Comparison of ENCODE assay signal across 8 cellular contexts in genomic region chr6:170554888-170555137, GRCh38. TPM values are rescaled to one million over a fixed set of nuclear protein-coding genes. Genes with fewer than 3 reads are reported as not detected.
A peak's percentile ranks its signal among the peaks of the same experiment; 100 is the strongest.
DNase-seq lines count a peak whose midpoint lies in the region; ATAC-seq, FAIRE-seq and TF ChIP-seq lines count a peak whose summit lies in the region.

No MANE protein-coding gene starts in this region.

- ATAC-seq in sciatic nerve (no peak), GM19023 (IDR thresholded peaks at IDR 0.05; ENCODE audit: unreplicated experiment) (no peak)

- H3K9me3 ChIP-seq in A673 (ENCODE audit: low read depth, low read length, poor library complexity, severe bottlenecking) (no peaks in the 10 kb centered on the region), H1 (ENCODE audit: insufficient read depth in 2 of 2, low read depth in 1 of 2, low read length in 1 of 2) (no peaks in the 10 kb centered on the region), muscle layer of duodenum (ENCODE audit: control insufficient read depth in 1 of 2, low read length in 2 of 2) (no peaks in the 10 kb centered on the region)

- H3K18ac ChIP-seq in H1 (ENCODE audit: extremely low read depth, low read length), result no peak overlapping the region

- no peak overlapping the region for H3K23ac ChIP-seq in H1 (ENCODE audit: insufficient read length)

- DNase-seq in A673 (ENCODE audit: low spot score), result no peak
- DNase-seq in Jurkat, Clone E6-1 (ENCODE audit: low read depth, low spot score), result no peak
- no peak for DNase-seq in H1 (ENCODE audit: low read depth in 1 of 2, low spot score in 2 of 2)
- DNase-seq in NCI-H2171 (lab: John Stamatoyannopoulos, UW), result no peak
- no peak for DNase-seq in sciatic nerve (ENCODE audit: low spot score)
- no peak for DNase-seq in NCI-H2171 treated with DMSO at 0.1 percent for 48 hours (lab: John Stamatoyannopoulos, UW)

- peaks cover 21% of the 10 kb centered on the region for H3K36me3 ChIP-seq in A673 (ENCODE audit: insufficient read depth, low read length, poor library complexity, severe bottlenecking)
- peaks cover 0 to 8% (median 4%) of the 10 kb centered on the region in 4 experiments; a peak in 6 of 8 replicates for H3K36me3 ChIP-seq in H1 (ENCODE audit: control insufficient read depth in 2 of 4, insufficient read depth in 4 of 4, low read length in 3 of 4)
- peaks cover 2 to 23% of the 10 kb centered on the region in 2 donors for H3K36me3 ChIP-seq in muscle layer of duodenum (ENCODE audit: control insufficient read depth in 1 of 2, insufficient read depth in 2 of 2, low read length in 2 of 2)

- CTCF ChIA-PET in A673 (lab: Charles Lee) (no interaction called here), H1 (lab: Charles Lee; ENCODE audit: partially characterized antibody) (no interaction called here)

- H3K27me3 ChIP-seq in A673 (replicated peaks; ENCODE audit: insufficient read depth, low read depth, low read length, poor library complexity), result no peaks in the 10 kb centered on the region
- no peaks in the 10 kb centered on the region for H3K27me3 ChIP-seq in H1 (replicated peaks in 1 of 4; ENCODE audit: control insufficient read depth in 3 of 4, extremely low read depth in 1 of 4, insufficient read depth in 3 of 4, low read length in 3 of 4)
- no peaks in the 10 kb centered on the region for H3K27me3 ChIP-seq in muscle layer of duodenum (ENCODE audit: low read depth, low read length)

- H2BK20ac ChIP-seq in H1 (ENCODE audit: low read length), result no peak overlapping the region

- H3K4me3 ChIP-seq in A673 (ENCODE audit: low read depth, low read length, poor library complexity, severe bottlenecking) (peak overlapping the region; percentile 60), H1 (ENCODE audit: extremely low read depth in 1 of 4, insufficient read depth in 2 of 4, low read depth in 3 of 4, low read length in 4 of 4) (peak overlapping the region; percentile 98 to 99 (median 99)), muscle layer of duodenum (ENCODE audit: low read depth in 1 of 2, low read length in 2 of 2) (peak overlapping the region; percentile 84 to 99)
- H3K4me3 ChIP-seq in Jurkat, Clone E6-1 (ENCODE audit: low read length), result peak overlapping the region; percentile 96

- intact Hi-C loops in A673 (cut with micrococcal nuclease; ENCODE audit: unreplicated experiment) (no loop called here), sciatic nerve (cut with DNase I) (no loop called here)

- no peak overlapping the region for H2BK12ac ChIP-seq in H1 (ENCODE audit: low read depth, low read length)

- TF ChIP-seq RAD21 in H1 (IDR thresholded peaks at IDR 0.05 in 1 of 2, conservative IDR thresholded peaks at IDR 0.05 in 1 of 2; ENCODE audit: low read depth in 2 of 2, low read length in 2 of 2), result no peak

- WGBS in H1 (ENCODE audit: extremely low coverage in 1 of 2, insufficient coverage in 1 of 2, insufficient read length in 1 of 2, insufficient replicate concordance in 2 of 2, low coverage in 1 of 2, low lambda C conversion rate in 2 of 2, missing lambda C conversion rate in 1 of 2), 2 experiments, result 6% methylated on average over 6 of the region's 6 CpGs; no CpG with 5 or more reads in 1 of the 2 experiments

- H3K23me2 ChIP-seq in H1 (ENCODE audit: low read depth, low read length), result peaks cover 5% of the 10 kb centered on the region

- H4K5ac ChIP-seq in H1 (ENCODE audit: insufficient read length, low read depth, low read length), result no peak overlapping the region

- POLR2A ChIA-PET in A673 (lab: Charles Lee; ENCODE audit: low non-redundant PET), result no interaction called here
- POLR2A ChIA-PET in H1 (lab: Charles Lee; ENCODE audit: partially characterized antibody), result interaction anchor here (0.7 to 5.8 kb wide), 4 partner anchors 13 to 30 kb away, joined by 3 to 37 read pairs (median 4); partner anchors contain the start of gene PDCD2

- peaks cover 0 to 5% of the 10 kb centered on the region in 2 experiments for H4K20me1 ChIP-seq in H1 (replicated peaks in 1 of 2; ENCODE audit: control insufficient read depth in 1 of 2, insufficient read depth in 2 of 2, low read length in 2 of 2)

- no peak for TF ChIP-seq EP300 in H1 (IDR thresholded peaks at IDR 0.05; ENCODE audit: borderline replicate concordance in 1 of 2, low read depth in 2 of 2, low read length in 2 of 2)

- H3K9ac ChIP-seq in H1 (replicated peaks in 1 of 4; ENCODE audit: extremely low read depth in 1 of 4, low read depth in 3 of 4, low read length in 3 of 4), result peak overlapping the region; percentile 76 to 88 (median 87)

- H3K4me2 ChIP-seq in H1 (ENCODE audit: insufficient read depth in 1 of 2, low read depth in 2 of 2, low read length in 2 of 2), result peak overlapping the region; percentile 82 to 94

- H3K4me1 ChIP-seq in A673 (ENCODE audit: insufficient read depth, low read length, poor library complexity, severe bottlenecking), result peaks cover 30% of the 10 kb centered on the region
- H3K4me1 ChIP-seq in H1 (replicated peaks in 1 of 4; ENCODE audit: control insufficient read depth in 3 of 4, insufficient read depth in 4 of 4, low read length in 3 of 4), result peaks cover 0 to 3% (median 0%) of the 10 kb centered on the region in 4 experiments; a peak in 3 of 7 replicates
- H3K4me1 ChIP-seq in muscle layer of duodenum (ENCODE audit: control insufficient read depth in 1 of 2, insufficient read depth in 2 of 2, low read length in 2 of 2), result peaks cover 17 to 42% of the 10 kb centered on the region in 2 donors

- no peak overlapping the region for H2BK120ac ChIP-seq in H1 (replicated peaks; ENCODE audit: low read depth, low read length)

- H4K8ac ChIP-seq in H1 (ENCODE audit: extremely low read depth, insufficient read depth, low read length), result peak overlapping the region; percentile 96; the same call in 1 of the 2 replicates

- H4K91ac ChIP-seq in H1 (replicated peaks; ENCODE audit: insufficient read length, low read length), result no peak overlapping the region

- TF ChIP-seq CTCF in A673 (conservative IDR thresholded peaks at IDR 0.05; ENCODE audit: low read depth, low read length), result no peak
- TF ChIP-seq CTCF in H1 (IDR thresholded peaks at IDR 0.05; ENCODE audit: control extremely low read depth in 1 of 3, insufficient read depth in 1 of 3, low read depth in 1 of 3, low read length in 3 of 3), result no peak

- H2AFZ ChIP-seq in H1 (ENCODE audit: low read length), result no peak overlapping the region

- no peak overlapping the region for H2BK15ac ChIP-seq in H1 (ENCODE audit: low read length)

- BruUV-seq in A673 (replicated peaks; lab: Mats Ljungman, UMichigan), result no TSS peak

- peaks cover 4% of the 10 kb centered on the region for H3K79me1 ChIP-seq in H1 (ENCODE audit: low read depth, low read length)

- no peak overlapping the region for H3K4ac ChIP-seq in H1 (replicated peaks; ENCODE audit: insufficient read length, low read depth, low read length)

- H2AK5ac ChIP-seq in H1 (ENCODE audit: low read depth, low read length), result no peak overlapping the region

- no peak for FAIRE-seq in H1 (lab: Jason Lieb, UNC)

- no peak for TF ChIP-seq POLR2A in H1 (IDR thresholded peaks at IDR 0.05; ENCODE audit: control extremely low read depth in 1 of 2, low read depth in 2 of 2, low read length in 2 of 2)

- peak overlapping the region; percentile 94 for H3K27ac ChIP-seq in A673 (ENCODE audit: low read depth, low read length, poor library complexity, severe bottlenecking)
- peak overlapping the region; percentile 65 for H3K27ac ChIP-seq in H1 (ENCODE audit: low read depth, low read length)
- H3K27ac ChIP-seq in muscle layer of duodenum (ENCODE audit: low read length), result peak overlapping the region; percentile 96

- no peak overlapping the region for H2BK5ac ChIP-seq in H1 (ENCODE audit: low read depth, low read length)

- H3K79me2 ChIP-seq in H1 (ENCODE audit: control insufficient read depth in 1 of 2, insufficient read depth in 2 of 2, low read length in 2 of 2), result peaks cover 34 to 76% of the 10 kb centered on the region in 2 experiments

- no peak overlapping the region for H3K14ac ChIP-seq in H1 (ENCODE audit: insufficient read length)

- H3K56ac ChIP-seq in H1 (replicated peaks; ENCODE audit: insufficient read length, low read depth, low read length), result no peak overlapping the region

RNA-seq across cellular contexts. Expression of gene TBP, which starts 0.6 kb away (rescaled TPM):
- total RNA-seq in A673 (2021), result 21.7 and 23.7 TPM in 2 replicates
- 37.0 TPM for polyA plus RNA-seq in Jurkat, Clone E6-1 (2012; ENCODE audit: insufficient read depth, insufficient read length)
- total RNA-seq in H1 (2021; fragmentation: NEBNext Ultra II Directional; extraction: Animal tissue kit (Norgen Biotek cat#: 25700)), result 17.9 and 20.9 TPM in 2 replicates
- 17.2 and 21.4 TPM in 2 replicates for polyA plus RNA-seq in H1 (2011; rRNA removed)
- 23.1 TPM for polyA plus RNA-seq in H1 (2011; cell fraction: cytosol; rRNA removed)
- polyA plus RNA-seq in H1 (2011; cell fraction: nucleus; rRNA removed), result 19.8 TPM
- polyA plus RNA-seq in H1 (2012, experiment 1 of 2), result 18.6 to 24.2 TPM (median 20.5 TPM) in 4 replicates
- polyA plus RNA-seq in H1 (2012, experiment 2 of 2), result 6.2 TPM
- 23.2 TPM for polyA plus RNA-seq in H1 (2013, experiment 1 of 2)
- polyA plus RNA-seq in H1 (2013, experiment 2 of 2), result 22.6 TPM
- polyA minus RNA-seq in H1 (2011; rRNA and poly(A)+ RNA removed), result 16.0 and 19.4 TPM in 2 replicates
- 8.8 TPM for polyA minus RNA-seq in H1 (2011; cell fraction: cytosol; rRNA and poly(A)+ RNA removed)
- 18.7 TPM for polyA minus RNA-seq in H1 (2011; cell fraction: nucleus; rRNA and poly(A)+ RNA removed)
- total RNA-seq in sciatic nerve, result 17.2 TPM

RNA-seq across cellular contexts. Expression of gene PSMB1, which starts 1.7 kb away (rescaled TPM):
- 356 and 358 TPM in 2 replicates for total RNA-seq in A673 (2021)
- 445 TPM for polyA plus RNA-seq in Jurkat, Clone E6-1 (2012; ENCODE audit: insufficient read depth, insufficient read length)
- total RNA-seq in H1 (2021; fragmentation: NEBNext Ultra II Directional; extraction: Animal tissue kit (Norgen Biotek cat#: 25700)), result 232 and 237 TPM in 2 replicates
- polyA plus RNA-seq in H1 (2011; rRNA removed), result 441 and 609 TPM in 2 replicates
- polyA plus RNA-seq in H1 (2011; cell fraction: cytosol; rRNA removed), result 515 TPM
- 254 TPM for polyA plus RNA-seq in H1 (2011; cell fraction: nucleus; rRNA removed)
- 340 to 444 TPM (median 382 TPM) in 4 replicates for polyA plus RNA-seq in H1 (2012, experiment 1 of 2)
- polyA plus RNA-seq in H1 (2012, experiment 2 of 2), result 140 TPM
- polyA plus RNA-seq in H1 (2013, experiment 1 of 2), result 282 TPM
- polyA plus RNA-seq in H1 (2013, experiment 2 of 2), result 275 TPM
- 282 and 298 TPM in 2 replicates for polyA minus RNA-seq in H1 (2011; rRNA and poly(A)+ RNA removed)
- polyA minus RNA-seq in H1 (2011; cell fraction: cytosol; rRNA and poly(A)+ RNA removed), result 151 TPM
- 54.8 TPM for polyA minus RNA-seq in H1 (2011; cell fraction: nucleus; rRNA and poly(A)+ RNA removed)
- total RNA-seq in sciatic nerve, result 108 TPM

RNA-seq across cellular contexts. Expression of gene PDCD2, which starts 29.6 kb away (rescaled TPM):
- 101 and 123 TPM in 2 replicates for total RNA-seq in A673 (2021)
- polyA plus RNA-seq in Jurkat, Clone E6-1 (2012; ENCODE audit: insufficient read depth, insufficient read length), result 174 TPM
- 104 and 116 TPM in 2 replicates for total RNA-seq in H1 (2021; fragmentation: NEBNext Ultra II Directional; extraction: Animal tissue kit (Norgen Biotek cat#: 25700))
- 58.7 and 74.1 TPM in 2 replicates for polyA plus RNA-seq in H1 (2011; rRNA removed)
- 92.0 TPM for polyA plus RNA-seq in H1 (2011; cell fraction: cytosol; rRNA removed)
- 60.0 TPM for polyA plus RNA-seq in H1 (2011; cell fraction: nucleus; rRNA removed)
- 66.7 to 94.7 TPM (median 77.8 TPM) in 4 replicates for polyA plus RNA-seq in H1 (2012, experiment 1 of 2)
- 95.3 TPM for polyA plus RNA-seq in H1 (2012, experiment 2 of 2)
- 72.4 TPM for polyA plus RNA-seq in H1 (2013, experiment 1 of 2)
- polyA plus RNA-seq in H1 (2013, experiment 2 of 2), result 75.8 TPM
- 49.4 and 49.8 TPM in 2 replicates for polyA minus RNA-seq in H1 (2011; rRNA and poly(A)+ RNA removed)
- 35.5 TPM for polyA minus RNA-seq in H1 (2011; cell fraction: cytosol; rRNA and poly(A)+ RNA removed)
- polyA minus RNA-seq in H1 (2011; cell fraction: nucleus; rRNA and poly(A)+ RNA removed), result 32.7 TPM
- total RNA-seq in sciatic nerve, result 42.1 TPM
